ENCODE assay signal across 11 cellular contexts in the genomic region with DNA sequence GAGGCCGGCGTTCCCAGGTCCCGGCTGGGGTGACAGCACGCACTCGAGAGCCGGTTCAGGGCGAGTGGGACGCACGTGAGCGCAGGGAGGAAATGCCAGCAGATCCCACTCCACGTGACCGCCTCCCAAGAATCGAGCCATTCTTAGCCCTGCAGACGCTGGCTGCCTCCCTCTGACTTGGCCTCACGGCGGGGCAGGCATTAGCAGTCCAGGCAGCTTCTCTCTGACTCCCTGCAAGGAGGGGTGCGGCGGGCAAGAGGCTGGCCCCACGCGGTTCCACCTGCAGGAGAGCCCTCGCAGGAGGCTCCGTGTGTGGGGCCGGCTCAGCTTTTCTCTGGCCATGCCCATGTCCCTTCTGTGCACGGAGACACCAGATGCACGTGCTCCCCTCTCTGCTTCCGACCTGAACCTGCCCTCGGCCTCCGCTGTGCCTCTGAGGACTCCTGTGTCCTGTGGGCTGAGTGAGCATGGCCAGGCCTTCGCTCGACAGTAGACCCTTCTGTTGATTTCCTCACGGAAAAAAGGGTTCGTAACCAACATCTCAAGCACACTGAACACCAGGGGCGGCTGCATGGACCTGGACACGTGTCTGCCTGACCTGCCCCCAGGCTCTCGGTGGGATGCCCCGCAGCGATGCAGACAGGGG. TPM values are rescaled to one million over a fixed set of nuclear protein-coding genes. Genes with fewer than 3 reads are reported as not detected.
A peak's percentile ranks its signal among the peaks of the same experiment; 100 is the strongest.
DNase-seq lines count a peak whose midpoint lies in the region; ATAC-seq, FAIRE-seq and TF ChIP-seq lines count a peak whose summit lies in the region.
"Had no signal": no experiment of that assay in that cellular context is flagged by ENCODE, and none has a peak within 500 bp of the region (broad histone marks: within the 10 kb centered on the region; RNA-seq: fewer than 3 reads in every experiment).

No MANE protein-coding gene starts in this region.

- H3K9me3 ChIP-seq in BLaER1 treated with 17β-estradiol and CSF1 and Interleukin-3, amounts not matched to agents 10 nM and 100 nM (replicated peaks in 1 of 11), result no peaks in the 10 kb centered on the region
- H3K9me3 ChIP-seq in heart left ventricle, result no peaks in the 10 kb centered on the region
- no peaks in the 10 kb centered on the region for H3K9me3 ChIP-seq in psoas muscle

- peak overlapping the region; percentile 30 to 69 (median 63); a peak in 15 of 20 replicates for H3K4me3 ChIP-seq in BLaER1 treated with 17β-estradiol and CSF1 and Interleukin-3, amounts not matched to agents 10 nM and 100 nM
- peak overlapping the region in 9 of 12 donors; percentile 42 to 57 (median 54) for H3K4me3 ChIP-seq in heart left ventricle
- H3K4me3 ChIP-seq in psoas muscle, result peak overlapping the region; percentile 54

- peak overlapping the region in 8 of 11 experiments; percentile 73 to 92 (median 83); a peak in 16 of 22 replicates for H3K27ac ChIP-seq in BLaER1 treated with 17β-estradiol and CSF1 and Interleukin-3, amounts not matched to agents 10 nM and 100 nM
- H3K27ac ChIP-seq in heart left ventricle, result peak overlapping the region; percentile 41 to 97 (median 85)
- peak overlapping the region; percentile 50 for H3K27ac ChIP-seq in psoas muscle

- POLR2A ChIA-PET in T-cell (lab: Charles Lee), result no interaction called here

- intact Hi-C loops in heart left ventricle (cut with DNase I), result no loop called here
- intact Hi-C loops in psoas muscle (cut with DNase I), result no loop called here
- intact Hi-C loops in posterior vena cava (cut with DNase I), result no loop called here

- DNase-seq in T-cell, result no peak
- peak in 4 of 5 donors; percentile 57 to 71 (median 68) for DNase-seq in heart left ventricle
- DNase-seq in psoas muscle, result peak in 1 of 2 donors; percentile 56
- no peak for DNase-seq in CD1c-positive myeloid dendritic cell (ENCODE audit: extremely low spot score)
- DNase-seq in GM19239 (ENCODE audit: insufficient read length, low spot score), result no peak
- no peak for DNase-seq in AML-193 (lab: John Stamatoyannopoulos, UW)
- no peak for DNase-seq in posterior vena cava (ENCODE audit: low spot score)
- DNase-seq: DMS53, NCI-H146 had no signal

- H3K36me3 ChIP-seq in BLaER1 treated with 17β-estradiol and CSF1 and Interleukin-3, amounts not matched to agents 10 nM and 100 nM, result peaks cover 0 to 15% (median 10%) of the 10 kb centered on the region in 11 experiments; a peak in 14 of 22 replicates
- peaks cover 0 to 13% (median 0%) of the 10 kb centered on the region in 9 donors for H3K36me3 ChIP-seq in heart left ventricle
- peaks cover 0 to 8% of the 10 kb centered on the region in 2 donors for H3K36me3 ChIP-seq in psoas muscle (ENCODE audit: insufficient read depth in 1 of 2, low read depth in 1 of 2)

- H3K4me3 Mint-ChIP-seq in T-cell, result peak overlapping the region; percentile 82 to 94 (median 84)
- H3K4me3 Mint-ChIP-seq: activated CD4-positive, alpha-beta memory T cell treated with anti-CD3 and anti-CD28 coated beads for 36 hours had no signal

- H3K36me3 Mint-ChIP-seq in T-cell, result peaks cover 4% of the 10 kb centered on the region

- 28 to 37% (median 33%) methylated on average over 24 to 37 of the region's 37 CpGs for WGBS in heart left ventricle, 4 donors
- WGBS in psoas muscle, 3 donors, result 59 to 65% (median 62%) methylated on average over 37 of the region's 37 CpGs

- peak overlapping the region; percentile 89 to 90 for H3K27ac Mint-ChIP-seq in T-cell

- H4K20me1 ChIP-seq in BLaER1 treated with 17β-estradiol and CSF1 and Interleukin-3, amounts not matched to agents 10 nM and 100 nM, result peaks cover 0 to 76% (median 30%) of the 10 kb centered on the region in 11 experiments; a peak in 14 of 22 replicates

- no peaks in the 10 kb centered on the region for H3K27me3 Mint-ChIP-seq in T-cell
- H3K27me3 Mint-ChIP-seq: activated CD4-positive, alpha-beta memory T cell treated with anti-CD3 and anti-CD28 coated beads for 36 hours had no signal

- peaks cover 89 to 99% (median 97%) of the 10 kb centered on the region in 10 experiments for H3K4me1 ChIP-seq in BLaER1 treated with 17β-estradiol and CSF1 and Interleukin-3, amounts not matched to agents 10 nM and 100 nM
- H3K4me1 ChIP-seq in heart left ventricle, result peaks cover 4 to 77% (median 68%) of the 10 kb centered on the region in 12 donors
- peaks cover 58% of the 10 kb centered on the region for H3K4me1 ChIP-seq in psoas muscle

- H3K27me3 ChIP-seq in BLaER1 treated with 17β-estradiol and CSF1 and Interleukin-3, amounts not matched to agents 10 nM and 100 nM, result peaks cover 0 to 20% (median 0%) of the 10 kb centered on the region in 11 experiments; a peak in 4 of 22 replicates
- peaks cover 0 to 5% (median 0%) of the 10 kb centered on the region in 9 donors for H3K27me3 ChIP-seq in heart left ventricle
- H3K27me3 ChIP-seq in psoas muscle (ENCODE audit: insufficient read depth in 3 of 3, low read length in 2 of 3), result no peaks in the 10 kb centered on the region

- peaks cover 27 to 38% (median 30%) of the 10 kb centered on the region in 3 donors for H3K4me1 Mint-ChIP-seq in T-cell

- no peak for TF ChIP-seq POLR2A in heart left ventricle (IDR thresholded peaks at IDR 0.05)

- TF ChIP-seq CTCF in heart left ventricle (IDR thresholded peaks at IDR 0.05) (no peak), psoas muscle (IDR thresholded peaks at IDR 0.05) (no peak)

- H3K9ac ChIP-seq in BLaER1 treated with 17β-estradiol and CSF1 and Interleukin-3, amounts not matched to agents 10 nM and 100 nM, result peak overlapping the region; percentile 17 to 85 (median 78); a peak in 17 of 22 replicates

- H3K4me2 ChIP-seq in BLaER1 treated with 17β-estradiol and CSF1 and Interleukin-3, amounts not matched to agents 10 nM and 100 nM, result peak overlapping the region; percentile 86 to 100 (median 100)

- no peak for FAIRE-seq in GM19239 (lab: Jason Lieb, UNC)

- ATAC-seq in T-cell (replicated peaks in 1 of 4), result peak; percentile 8 to 25 (median 16)
- ATAC-seq in heart left ventricle, result peak in 3 of 4 donors; percentile 24 to 46 (median 27)
- no peak for ATAC-seq in psoas muscle

- no peaks in the 10 kb centered on the region for H3K9me3 Mint-ChIP-seq in T-cell
- H3K9me3 Mint-ChIP-seq: activated CD4-positive, alpha-beta memory T cell treated with anti-CD3 and anti-CD28 coated beads for 36 hours had no signal

- CTCF ChIA-PET in T-cell (lab: Charles Lee), result no interaction called here

RNA-seq across cellular contexts. Expression of gene GPR146, which starts 10.2 kb away (rescaled TPM):
- total RNA-seq in T-cell (10 to 100 TPM; 11.9 to 14.7 (median 13.0) TPM), heart left ventricle (10 to 100 TPM; 12.3 to 56.8 (median 25.2) TPM), psoas muscle (10 to 100 TPM in 1 of 4 donors, 1 to 10 TPM in 3; 5.0 to 12.1 (median 7.5) TPM), posterior vena cava (10 to 100 TPM in 1 of 2 donors, 1 to 10 TPM in 1; 9.4 to 14.3 TPM)
- polyA plus RNA-seq in heart left ventricle (10 to 100 TPM; 11.1 to 26.4 TPM), psoas muscle (10 to 100 TPM in 1 of 3 donors, 1 to 10 TPM in 2; 9.4 to 14.0 (median 9.9) TPM)

RNA-seq across cellular contexts. Expression of gene GPER1, which starts 33.4 kb away (rescaled TPM):
- under 1 TPM in 3 of 5 donors, not detected in 2; 0.23 to 0.41 (median 0.26) TPM for total RNA-seq in T-cell
- total RNA-seq in heart left ventricle, result 1 to 10 TPM; 1.4 to 8.8 (median 3.0) TPM
- 1 to 10 TPM; 1.8 to 2.8 TPM for polyA plus RNA-seq in heart left ventricle
- 1 to 10 TPM; 1.1 to 3.1 (median 1.5) TPM for total RNA-seq in psoas muscle
- 1 to 10 TPM in 2 of 3 donors, under 1 TPM in 1; 0.90 to 1.5 (median 1.4) TPM for polyA plus RNA-seq in psoas muscle
- 1 to 10 TPM; 5.5 to 6.6 TPM for total RNA-seq in posterior vena cava

Comparison
In these comparisons a context has a peak if more than half of its experiments do, and no peak if none do; other contexts are left out.
1. ATAC-seq: peak in T-cell (4 of 4) and heart left ventricle (3 of 4); none in psoas muscle (0 of 4).
2. DNase-seq: peak in heart left ventricle (4 of 5); none in T-cell (0 of 34), CD1c-positive myeloid dendritic cell (single experiment), GM19239 (single experiment), AML-193 (0 of 2) and posterior vena cava (single experiment).
3. Peak in every context shown above with its lines, with median percentiles within 50 percentile points of each other: H3K27ac ChIP-seq and H3K4me3 ChIP-seq.